ENCODE assay signal across 10 cellular contexts in the genomic region with DNA sequence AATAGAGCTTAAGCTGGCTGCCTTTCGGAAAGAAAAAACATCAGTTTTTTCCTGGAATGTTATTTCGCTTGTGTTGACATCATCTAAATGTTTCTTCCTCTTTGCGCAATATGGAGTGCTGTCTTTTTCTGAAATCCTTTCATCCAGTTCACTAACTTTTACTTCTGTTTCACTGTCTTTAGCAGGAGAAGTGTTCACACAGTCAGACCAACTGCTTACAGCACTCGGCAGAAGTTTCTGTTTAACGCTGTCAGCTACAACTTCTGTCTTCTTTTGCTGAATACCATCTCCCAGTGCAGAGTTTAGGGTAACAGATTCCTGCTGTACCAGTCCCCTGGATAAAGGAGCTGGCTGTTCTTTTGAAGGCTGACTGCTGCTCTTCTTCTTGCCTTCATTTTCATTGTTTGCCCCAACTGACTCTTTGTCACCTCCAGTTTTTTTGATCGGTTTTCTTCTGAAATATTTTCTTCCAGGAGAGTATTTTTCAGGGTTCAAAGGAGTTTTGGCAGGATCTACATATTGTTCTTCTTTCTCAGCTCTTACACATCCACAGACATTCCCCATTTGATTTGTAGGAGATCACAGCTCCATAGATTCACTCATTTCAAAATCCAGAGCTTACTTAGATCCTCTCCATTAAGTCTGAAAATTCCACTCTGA. TPM values are rescaled to one million over a fixed set of nuclear protein-coding genes. Genes with fewer than 3 reads are reported as not detected.
DNase-seq lines count a peak whose midpoint lies in the region; ATAC-seq and TF ChIP-seq lines count a peak whose summit lies in the region.
"Had no signal": no experiment of that assay in that cellular context is flagged by ENCODE, and none has a peak within 500 bp of the region (broad histone marks: within the 10 kb centered on the region; RNA-seq: fewer than 3 reads in every experiment).

No MANE protein-coding gene starts in this region.

- no peak for TF ChIP-seq CTCF in mucosa of descending colon (IDR thresholded peaks at IDR 0.05)

- H3K36me3 Mint-ChIP-seq in activated CD4-positive, alpha-beta T cell treated with anti-CD3 and anti-CD28 coated beads for 36 hours (ENCODE audit: low read depth): no peaks in the 10 kb centered on the region
- H3K36me3 Mint-ChIP-seq: CD4-positive, alpha-beta memory T cell had no signal

- peak; percentile 58 for ATAC-seq in Right ventricle myocardium inferior
- peak; percentile 18 for ATAC-seq in mucosa of descending colon
- ATAC-seq in HG03045 (IDR thresholded peaks at IDR 0.05; ENCODE audit: unreplicated experiment): no peak
- ATAC-seq in activated CD4-positive, alpha-beta T cell treated with anti-CD3 and anti-CD28 coated beads for 36 hours: no peak
- ATAC-seq in GM19463 (IDR thresholded peaks at IDR 0.05; ENCODE audit: unreplicated experiment): no peak

- H3K27me3 ChIP-seq in duodenal mucosa (ENCODE audit: control insufficient read depth in 1 of 2, insufficient read depth in 2 of 2, low read length in 2 of 2): no peaks in the 10 kb centered on the region

- no peaks in the 10 kb centered on the region for H3K4me1 Mint-ChIP-seq in activated CD4-positive, alpha-beta T cell treated with anti-CD3 and anti-CD28 coated beads for 36 hours
- H3K4me1 Mint-ChIP-seq: CD4-positive, alpha-beta memory T cell had no signal

- H3K4me3 ChIP-seq in duodenal mucosa (ENCODE audit: low read depth in 1 of 2, low read length in 2 of 2): peak overlapping the region; percentile 62 to 65
- peak overlapping the region; percentile 10 for H3K4me3 ChIP-seq in mucosa of descending colon

- H3K9me3 Mint-ChIP-seq in activated CD4-positive, alpha-beta T cell treated with anti-CD3 and anti-CD28 coated beads for 36 hours (ENCODE audit: low read depth): no peaks in the 10 kb centered on the region

- H3K9ac ChIP-seq in duodenal mucosa (ENCODE audit: low read depth in 1 of 2, low read length in 2 of 2): peak overlapping the region; percentile 30 to 62

- H3K27me3 Mint-ChIP-seq in activated CD4-positive, alpha-beta T cell treated with anti-CD3 and anti-CD28 coated beads for 36 hours: peaks cover 2% of the 10 kb centered on the region
- H3K27me3 Mint-ChIP-seq: CD4-positive, alpha-beta memory T cell had no signal

- H3K36me3 ChIP-seq in duodenal mucosa (ENCODE audit: control insufficient read depth in 1 of 2, insufficient read depth in 2 of 2, low read length in 2 of 2) (no peaks in the 10 kb centered on the region), mucosa of descending colon (ENCODE audit: low read depth) (no peaks in the 10 kb centered on the region)

- H3K4me3 Mint-ChIP-seq in activated CD4-positive, alpha-beta T cell treated with anti-CD3 and anti-CD28 coated beads for 36 hours: no peak overlapping the region
- H3K4me3 Mint-ChIP-seq: CD4-positive, alpha-beta memory T cell had no signal

- POLR2A ChIA-PET in activated CD4-positive, alpha-beta T cell treated with anti-CD3 and anti-CD28 coated beads for 36 hours (lab: Charles Lee): no interaction called here

- CTCF ChIA-PET in activated CD4-positive, alpha-beta T cell treated with anti-CD3 and anti-CD28 coated beads for 36 hours (lab: Charles Lee): no interaction called here

- DNase-seq in Right ventricle myocardium inferior (ENCODE audit: missing footprints) (no peak), cardiac septum (ENCODE audit: low spot score) (no peak), mucosa of descending colon (no peak), occipital lobe (lab: John Stamatoyannopoulos, UW) (no peak)
- no peak for DNase-seq in activated CD4-positive, alpha-beta T cell treated with anti-CD3 and anti-CD28 coated beads for 36 hours
- DNase-seq: CD4-positive, alpha-beta memory T cell; NCI-H1694 treated with DMSO at 0.1 percent for 48 hours had no signal

- intact Hi-C loops in Right ventricle myocardium inferior (cut with DNase I): loop anchor here (2.0 kb wide), 1 partner anchor 44 kb away; no protein-coding TSS in a partner anchor
- intact Hi-C loops in cardiac septum (cut with DNase I): loop anchor here (10.0 kb wide), 1 partner anchor 318 kb away; no protein-coding TSS in a partner anchor
- intact Hi-C loops in mucosa of descending colon (cut with DNase I, micrococcal nuclease): no loop called here
- intact Hi-C loops in activated CD4-positive, alpha-beta T cell treated with anti-CD3 and anti-CD28 coated beads for 36 hours (cut with DNase I, micrococcal nuclease): no loop called here

- no peak overlapping the region for H3K27ac Mint-ChIP-seq in activated CD4-positive, alpha-beta T cell treated with anti-CD3 and anti-CD28 coated beads for 36 hours
- H3K27ac Mint-ChIP-seq: CD4-positive, alpha-beta memory T cell had no signal

- H3K9me3 ChIP-seq in duodenal mucosa (ENCODE audit: control insufficient read depth in 1 of 2, low read length in 2 of 2) (no peaks in the 10 kb centered on the region), mucosa of descending colon (no peaks in the 10 kb centered on the region)

- H3K4me1 ChIP-seq in duodenal mucosa (ENCODE audit: control insufficient read depth in 1 of 2, insufficient read depth in 2 of 2, low read length in 2 of 2) (peaks cover 19 to 25% of the 10 kb centered on the region in 2 donors), mucosa of descending colon (ENCODE audit: low read depth) (peaks cover 31% of the 10 kb centered on the region)

- H3K27ac ChIP-seq in duodenal mucosa (ENCODE audit: low read depth, low read length): peak overlapping the region; percentile 42

RNA-seq across cellular contexts. Expression of gene DST, which starts 50.0 kb away (rescaled TPM):
- total RNA-seq in Right ventricle myocardium inferior (243 TPM), cardiac septum (457 TPM), mucosa of descending colon (100 to 1,000 TPM; 208 to 580 (median 356) TPM), occipital lobe (329 TPM)
- total RNA-seq in activated CD4-positive, alpha-beta T cell treated with anti-CD3 and anti-CD28 coated beads for 36 hours: 1 to 10 TPM; 6.7 to 6.8 TPM

Comparison
In these comparisons a context has a peak if more than half of its experiments do, and no peak if none do; other contexts are left out.
1. ATAC-seq: peak in Right ventricle myocardium inferior (single experiment) and mucosa of descending colon (single experiment); none in HG03045 (single experiment), activated CD4-positive, alpha-beta T cell treated with anti-CD3 and anti-CD28 coated beads for 36 hours (single experiment) and GM19463 (single experiment).
2. RNA of gene DST, which starts 50.0 kb away (total RNA-seq): 457 TPM in cardiac septum (single experiment), 208 to 580 TPM in mucosa of descending colon, 329 TPM in occipital lobe (single experiment) and 243 TPM in Right ventricle myocardium inferior (single experiment); 6.7 to 6.8 TPM in activated CD4-positive, alpha-beta T cell treated with anti-CD3 and anti-CD28 coated beads for 36 hours; every median in the first group is over 10 times any median in the second.
3. intact Hi-C loops: an anchor here in Right ventricle myocardium inferior (2.0 kb wide) and cardiac septum (10.0 kb wide); none called in mucosa of descending colon and activated CD4-positive, alpha-beta T cell treated with anti-CD3 and anti-CD28 coated beads for 36 hours.